12 cellular contexts compared by ENCODE assay signal in the genomic region with DNA sequence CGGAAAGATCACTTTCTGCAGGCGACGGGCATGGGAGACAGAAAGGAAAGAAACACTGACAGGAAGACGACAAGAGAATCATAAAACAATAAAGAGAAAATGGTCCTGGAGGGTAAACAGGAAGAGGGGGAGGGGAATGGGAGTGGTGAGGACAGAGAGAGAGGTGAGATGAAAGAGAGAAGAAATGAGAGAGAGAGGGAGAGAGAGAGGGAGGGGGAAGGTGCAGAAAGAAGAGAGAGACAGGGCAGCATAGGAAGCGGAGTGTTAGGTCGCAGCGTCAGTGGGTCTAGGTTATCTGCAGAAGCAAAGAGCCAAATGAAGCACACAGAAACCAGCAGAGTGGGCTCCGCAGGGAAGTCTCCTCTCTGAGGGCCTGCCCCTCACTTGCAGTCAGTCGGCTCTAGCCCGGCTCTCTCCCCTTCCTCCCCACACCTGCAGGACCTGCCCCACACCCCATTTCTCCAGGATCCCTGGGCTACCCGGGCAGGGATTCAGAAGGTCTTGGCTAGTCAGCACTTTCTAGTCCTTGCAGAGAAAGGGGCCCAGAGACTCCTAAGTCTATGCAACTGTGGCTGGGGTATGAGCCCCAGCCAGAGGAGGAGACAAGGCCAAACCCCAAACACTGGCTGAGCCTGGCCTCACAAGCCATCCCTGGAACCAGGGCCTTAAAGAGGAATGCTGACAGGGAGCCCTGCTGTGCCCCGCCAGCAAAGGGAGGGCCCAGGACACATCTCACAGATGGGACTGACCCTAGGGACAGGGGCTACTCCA. TPM values are rescaled to one million over a fixed set of nuclear protein-coding genes. Genes with fewer than 3 reads are reported as not detected.
DNase-seq lines count a peak whose midpoint lies in the region; ATAC-seq and TF ChIP-seq lines count a peak whose summit lies in the region.
"Had no signal": no experiment of that assay in that cellular context is flagged by ENCODE, and none has a peak within 500 bp of the region (broad histone marks: within the 10 kb centered on the region; RNA-seq: fewer than 3 reads in every experiment).

No MANE protein-coding gene starts in this region.

- H3K27me3 ChIP-seq in Peyer's patch (no peaks in the 10 kb centered on the region), hepatocyte (no peaks in the 10 kb centered on the region)
- H3K27me3 ChIP-seq: esophagus squamous epithelium had no signal

- WGBS in hepatocyte (ENCODE audit: low lambda C conversion rate, missing lambda C conversion rate), result 40% methylated on average over 12 of the region's 12 CpGs

- TF ChIP-seq CTCF in Peyer's patch (IDR thresholded peaks at IDR 0.05) (no peak), hepatocyte (IDR thresholded peaks at IDR 0.05; ENCODE audit: poor library complexity) (no peak)

- no peaks in the 10 kb centered on the region for H3K79me2 ChIP-seq in hepatocyte

- H3K27me3 Mint-ChIP-seq in activated T-cell treated with anti-CD3 and anti-CD28 coated beads, Interleukin-2, amount 50 U/mL, for 24 hours, result no peaks in the 10 kb centered on the region
- H3K27me3 Mint-ChIP-seq in stimulated activated naive B cell treated with anti-CD40 and anti-IgM and Interleukin-4, amounts not matched to agents 10 μg/mL and 1 μg/mL and 100 μg/mL, for 72 hours, result no peaks in the 10 kb centered on the region

- peak overlapping the region in 3 of 4 donors; percentile 8 to 22 (median 8) for H3K4me3 ChIP-seq in Peyer's patch
- H3K4me3 ChIP-seq in hepatocyte, result no peak overlapping the region
- H3K4me3 ChIP-seq: esophagus squamous epithelium had no signal

- H3K4me1 ChIP-seq in Peyer's patch (peaks cover 0 to 11% (median 0%) of the 10 kb centered on the region in 4 donors), hepatocyte (ENCODE audit: insufficient read depth) (peaks cover 8% of the 10 kb centered on the region)

- H3K36me3 ChIP-seq in Peyer's patch, result no peaks in the 10 kb centered on the region
- no peaks in the 10 kb centered on the region for H3K36me3 ChIP-seq in hepatocyte (replicated peaks; ENCODE audit: insufficient read depth, low read depth)
- H3K36me3 ChIP-seq: esophagus squamous epithelium had no signal

- H3K9me3 ChIP-seq in Peyer's patch (no peaks in the 10 kb centered on the region), hepatocyte (ENCODE audit: low read depth) (no peaks in the 10 kb centered on the region)
- H3K9me3 ChIP-seq: esophagus squamous epithelium had no signal

- peaks cover 14% of the 10 kb centered on the region for H3K36me3 Mint-ChIP-seq in activated T-cell treated with anti-CD3 and anti-CD28 coated beads, Interleukin-2, amount 50 U/mL, for 24 hours (ENCODE audit: low read depth)
- no peaks in the 10 kb centered on the region for H3K36me3 Mint-ChIP-seq in stimulated activated naive B cell treated with anti-CD40 and anti-IgM and Interleukin-4, amounts not matched to agents 10 μg/mL and 1 μg/mL and 100 μg/mL, for 72 hours

- no peaks in the 10 kb centered on the region for H4K20me1 ChIP-seq in hepatocyte (ENCODE audit: insufficient read depth, poor library complexity, severe bottlenecking)

- peaks cover 59% of the 10 kb centered on the region for H3K4me1 Mint-ChIP-seq in activated T-cell treated with anti-CD3 and anti-CD28 coated beads, Interleukin-2, amount 50 U/mL, for 24 hours (ENCODE audit: low read depth)
- H3K4me1 Mint-ChIP-seq in stimulated activated naive B cell treated with anti-CD40 and anti-IgM and Interleukin-4, amounts not matched to agents 10 μg/mL and 1 μg/mL and 100 μg/mL, for 72 hours, result peaks cover 0 to 5% of the 10 kb centered on the region in 2 donors

- H3K27ac ChIP-seq in Peyer's patch (peak overlapping the region; percentile 30 to 67 (median 58)), hepatocyte (no peak overlapping the region)
- H3K27ac ChIP-seq: esophagus squamous epithelium had no signal

- peak overlapping the region; percentile 53 for H3K4me2 ChIP-seq in hepatocyte

- peak in 1 of 3 donors; percentile 28 for DNase-seq in Peyer's patch
- DNase-seq in activated T-cell treated with anti-CD3 and anti-CD28 coated beads, Interleukin-2, amount 50 U/mL, for 24 hours, result no peak
- DNase-seq in hepatocyte (ENCODE audit: low spot score), result no peak
- no peak for DNase-seq in stimulated activated naive B cell treated with anti-CD40 and anti-IgM and Interleukin-4, amounts not matched to agents 10 μg/mL and 1 μg/mL and 100 μg/mL, for 72 hours
- DNase-seq in NOMO-1 (lab: John Stamatoyannopoulos, UW; ENCODE audit: unreplicated experiment in 2 of 2), result no peak
- DNase-seq in NCI-H1694 treated with DMSO at 0.1 percent for 48 hours (lab: John Stamatoyannopoulos, UW), result no peak
- no peak for DNase-seq in NCI-H146 treated with DMSO at 0.1 percent for 48 hours (lab: John Stamatoyannopoulos, UW; ENCODE audit: unreplicated experiment)
- DNase-seq: esophagus squamous epithelium, NCI-H69 had no signal

- ATAC-seq in stimulated activated naive B cell treated with anti-CD40 and anti-IgM and Interleukin-4, amounts not matched to agents 10 μg/mL and 1 μg/mL and 100 μg/mL, for 72 hours (replicated peaks), result no peak
- ATAC-seq: Right ventricle myocardium inferior had no signal

- no peaks in the 10 kb centered on the region for H3K9me2 ChIP-seq in hepatocyte (replicated peaks; ENCODE audit: insufficient read depth)

- H2AFZ ChIP-seq in hepatocyte, result peak overlapping the region; percentile 49

- H3K4me3 Mint-ChIP-seq in activated T-cell treated with anti-CD3 and anti-CD28 coated beads, Interleukin-2, amount 50 U/mL, for 24 hours, result peak overlapping the region; percentile 58
- no peak overlapping the region for H3K4me3 Mint-ChIP-seq in stimulated activated naive B cell treated with anti-CD40 and anti-IgM and Interleukin-4, amounts not matched to agents 10 μg/mL and 1 μg/mL and 100 μg/mL, for 72 hours

- H3K27ac Mint-ChIP-seq in activated T-cell treated with anti-CD3 and anti-CD28 coated beads, Interleukin-2, amount 50 U/mL, for 24 hours, result peak overlapping the region; percentile 88
- peak overlapping the region; percentile 65 for H3K27ac Mint-ChIP-seq in stimulated activated naive B cell treated with anti-CD40 and anti-IgM and Interleukin-4, amounts not matched to agents 10 μg/mL and 1 μg/mL and 100 μg/mL, for 72 hours

- TF ChIP-seq POLR2A in Peyer's patch (IDR thresholded peaks at IDR 0.05), result no peak

- no peaks in the 10 kb centered on the region for H3K9me3 Mint-ChIP-seq in activated T-cell treated with anti-CD3 and anti-CD28 coated beads, Interleukin-2, amount 50 U/mL, for 24 hours
- H3K9me3 Mint-ChIP-seq in stimulated activated naive B cell treated with anti-CD40 and anti-IgM and Interleukin-4, amounts not matched to agents 10 μg/mL and 1 μg/mL and 100 μg/mL, for 72 hours, result no peaks in the 10 kb centered on the region

RNA-seq across cellular contexts. Expression of a gene that starts 29.7 kb away (rescaled TPM):
- total RNA-seq in Peyer's patch, result not detected
- not detected in 2 replicates for total RNA-seq in hepatocyte
- polyA plus RNA-seq in hepatocyte, result not detected in 2 replicates
- total RNA-seq: esophagus squamous epithelium, HT1080, Right ventricle myocardium inferior, temporal lobe had no signal

RNA-seq across cellular contexts. Expression of a gene that starts 36.3 kb away (rescaled TPM):
- total RNA-seq in Peyer's patch (10 to 100 TPM in 1 of 4 donors, 1 to 10 TPM in 2, not detected in 1; 1.1 to 12.4 (median 7.4) TPM), hepatocyte (1.2 and 2.4 TPM in 2 replicates)
- polyA plus RNA-seq in hepatocyte, result 0.75 and 1.7 TPM in 2 replicates
